ENCODE assay signal across 8 cellular contexts in genomic region chr5:76546497-76547102, GRCh38.
DNase-seq lines count a peak whose midpoint lies in the region; ATAC-seq and TF ChIP-seq lines count a peak whose summit lies in the region.

No MANE protein-coding gene starts in this region.

- CTCF ChIA-PET in activated CD8-positive, alpha-beta memory T cell treated with anti-CD3 and anti-CD28 coated beads, Interleukin-2, amount 10 ng/mL, durations not matched to agents 7 days and 5 days (lab: Charles Lee), result interaction anchor here (1.2 to 2.4 kb wide), 7 partner anchors 24 to 371 kb away, joined by 3 to 32 read pairs (median 4); partner anchors contain the start of gene IQGAP2

- H3K4me3 ChIP-seq in OCI-LY1 (ENCODE audit: low read depth, low read length, poor library complexity, severe bottlenecking) (no peak overlapping the region), aorta (ENCODE audit: low read length in 2 of 2) (no peak overlapping the region)

- intact Hi-C loops in aorta (cut with DNase I), result no loop called here

- no peak overlapping the region for H3K9ac ChIP-seq in OCI-LY1 (ENCODE audit: low read length)

- ATAC-seq in activated CD8-positive, alpha-beta memory T cell treated with anti-CD3 and anti-CD28 coated beads, Interleukin-2, amount 10 ng/mL, durations not matched to agents 7 days and 5 days, result no peak
- ATAC-seq in stimulated activated naive B cell treated with anti-CD40 and anti-IgM and Interleukin-4, amounts not matched to agents 10 μg/mL and 1 μg/mL and 100 μg/mL, for 72 hours (replicated peaks), result peak; percentile 55 to 59
- no peak for ATAC-seq in GM19023 (IDR thresholded peaks at IDR 0.05; ENCODE audit: unreplicated experiment)
- ATAC-seq in aorta (ENCODE audit: low FRiP score), result no peak

- H3K9me2 ChIP-seq in OCI-LY1 (ENCODE audit: low read depth, low read length), result no peaks in the 10 kb centered on the region

- H3K9me3 ChIP-seq in OCI-LY1 (ENCODE audit: low read length) (no peaks in the 10 kb centered on the region), aorta (ENCODE audit: control insufficient read depth, low read length) (peaks cover 3% of the 10 kb centered on the region)

- no peaks in the 10 kb centered on the region for H3K27me3 ChIP-seq in OCI-LY1 (ENCODE audit: insufficient read depth, low read length)
- no peaks in the 10 kb centered on the region for H3K27me3 ChIP-seq in aorta (ENCODE audit: control insufficient read depth in 1 of 2, insufficient read depth in 2 of 2, low read length in 1 of 2)

- H3K9me3 Mint-ChIP-seq in activated CD8-positive, alpha-beta memory T cell treated with anti-CD3 and anti-CD28 coated beads, Interleukin-2, amount 10 ng/mL, durations not matched to agents 7 days and 5 days (ENCODE audit: low read depth), result no peaks in the 10 kb centered on the region
- no peaks in the 10 kb centered on the region for H3K9me3 Mint-ChIP-seq in stimulated activated naive B cell treated with anti-CD40 and anti-IgM and Interleukin-4, amounts not matched to agents 10 μg/mL and 1 μg/mL and 100 μg/mL, for 72 hours

- DNase-seq in activated CD8-positive, alpha-beta memory T cell treated with anti-CD3 and anti-CD28 coated beads, Interleukin-2, amount 10 ng/mL, durations not matched to agents 7 days and 5 days, result no peak
- DNase-seq in activated CD8-positive, alpha-beta memory T cell treated with anti-CD3 and anti-CD28 coated beads, Interleukin-2, amount 50 U/mL, for 4 hours, result no peak
- peak; percentile 45 for DNase-seq in central memory CD4-positive, alpha-beta T cell
- DNase-seq in stimulated activated naive B cell treated with anti-CD40 and anti-IgM and Interleukin-4, amounts not matched to agents 10 μg/mL and 1 μg/mL and 100 μg/mL, for 72 hours, result peak; percentile 21
- DNase-seq in AG20443 (ENCODE audit: low spot score) (no peak), aorta (no peak)

- H3F3A ChIP-seq in OCI-LY1 (ENCODE audit: insufficient read depth, low read length), result no peaks in the 10 kb centered on the region

- 64 to 71% methylated on average over 8 of the region's 8 CpGs for WGBS in aorta, 2 donors

- peaks cover 12% of the 10 kb centered on the region for H3K36me3 Mint-ChIP-seq in activated CD8-positive, alpha-beta memory T cell treated with anti-CD3 and anti-CD28 coated beads, Interleukin-2, amount 10 ng/mL, durations not matched to agents 7 days and 5 days
- H3K36me3 Mint-ChIP-seq in stimulated activated naive B cell treated with anti-CD40 and anti-IgM and Interleukin-4, amounts not matched to agents 10 μg/mL and 1 μg/mL and 100 μg/mL, for 72 hours, result no peaks in the 10 kb centered on the region

- H4K20me1 ChIP-seq in OCI-LY1 (ENCODE audit: insufficient read depth, low read length), result no peaks in the 10 kb centered on the region

- no peaks in the 10 kb centered on the region for H3K79me2 ChIP-seq in OCI-LY1 (ENCODE audit: insufficient read depth, low read length)

- H3K4me1 ChIP-seq in OCI-LY1 (ENCODE audit: insufficient read depth, low read length, severe bottlenecking) (peaks cover 12% of the 10 kb centered on the region), aorta (ENCODE audit: control insufficient read depth in 1 of 2, insufficient read depth in 2 of 2, low read length in 2 of 2) (no peaks in the 10 kb centered on the region)

- peaks cover 80% of the 10 kb centered on the region for H3K4me1 Mint-ChIP-seq in activated CD8-positive, alpha-beta memory T cell treated with anti-CD3 and anti-CD28 coated beads, Interleukin-2, amount 10 ng/mL, durations not matched to agents 7 days and 5 days
- peaks cover 34 to 52% of the 10 kb centered on the region in 2 donors for H3K4me1 Mint-ChIP-seq in stimulated activated naive B cell treated with anti-CD40 and anti-IgM and Interleukin-4, amounts not matched to agents 10 μg/mL and 1 μg/mL and 100 μg/mL, for 72 hours

- H3K4me2 ChIP-seq in OCI-LY1 (ENCODE audit: low read length), result 0 out of 2 replicates have a peak overlapping the region, but pooled peaks have one; percentile 11

- peak overlapping the region; percentile 69 for H3K4me3 Mint-ChIP-seq in activated CD8-positive, alpha-beta memory T cell treated with anti-CD3 and anti-CD28 coated beads, Interleukin-2, amount 10 ng/mL, durations not matched to agents 7 days and 5 days
- peak overlapping the region; percentile 75 to 78 for H3K4me3 Mint-ChIP-seq in stimulated activated naive B cell treated with anti-CD40 and anti-IgM and Interleukin-4, amounts not matched to agents 10 μg/mL and 1 μg/mL and 100 μg/mL, for 72 hours

- no peak for TF ChIP-seq CTCF in OCI-LY1 (IDR thresholded peaks at IDR 0.05; ENCODE audit: low read length)

- H3K27ac ChIP-seq in OCI-LY1 (ENCODE audit: low read depth, low read length, poor library complexity, severe bottlenecking) (no peak overlapping the region), aorta (ENCODE audit: low read depth in 1 of 2, low read length in 2 of 2) (no peak overlapping the region)

- peak overlapping the region; percentile 98 for H3K27ac Mint-ChIP-seq in activated CD8-positive, alpha-beta memory T cell treated with anti-CD3 and anti-CD28 coated beads, Interleukin-2, amount 10 ng/mL, durations not matched to agents 7 days and 5 days
- H3K27ac Mint-ChIP-seq in stimulated activated naive B cell treated with anti-CD40 and anti-IgM and Interleukin-4, amounts not matched to agents 10 μg/mL and 1 μg/mL and 100 μg/mL, for 72 hours, result peak overlapping the region; percentile 91

- no peak overlapping the region for H2AFZ ChIP-seq in OCI-LY1 (ENCODE audit: low read length)

- H3K36me3 ChIP-seq in OCI-LY1 (ENCODE audit: insufficient read depth, low read length), result no peaks in the 10 kb centered on the region
- H3K36me3 ChIP-seq in aorta (ENCODE audit: control insufficient read depth in 1 of 2, insufficient read depth in 2 of 2, low read length in 1 of 2), result no peaks in the 10 kb centered on the region

- H3K27me3 Mint-ChIP-seq in activated CD8-positive, alpha-beta memory T cell treated with anti-CD3 and anti-CD28 coated beads, Interleukin-2, amount 10 ng/mL, durations not matched to agents 7 days and 5 days, result no peaks in the 10 kb centered on the region
- H3K27me3 Mint-ChIP-seq in stimulated activated naive B cell treated with anti-CD40 and anti-IgM and Interleukin-4, amounts not matched to agents 10 μg/mL and 1 μg/mL and 100 μg/mL, for 72 hours, result no peaks in the 10 kb centered on the region

Comparison
In these comparisons a context has a peak if more than half of its experiments do, and no peak if none do; other contexts are left out.
1. ATAC-seq: peak in stimulated activated naive B cell treated with anti-CD40 and anti-IgM and Interleukin-4, amounts not matched to agents 10 μg/mL and 1 μg/mL and 100 μg/mL, for 72 hours (2 of 2); none in activated CD8-positive, alpha-beta memory T cell treated with anti-CD3 and anti-CD28 coated beads, Interleukin-2, amount 10 ng/mL, durations not matched to agents 7 days and 5 days (single experiment), GM19023 (single experiment) and aorta (single experiment).
2. DNase-seq: peak in central memory CD4-positive, alpha-beta T cell (single experiment) and stimulated activated naive B cell treated with anti-CD40 and anti-IgM and Interleukin-4, amounts not matched to agents 10 μg/mL and 1 μg/mL and 100 μg/mL, for 72 hours (single experiment); none in activated CD8-positive, alpha-beta memory T cell treated with anti-CD3 and anti-CD28 coated beads, Interleukin-2, amount 10 ng/mL, durations not matched to agents 7 days and 5 days (single experiment), activated CD8-positive, alpha-beta memory T cell treated with anti-CD3 and anti-CD28 coated beads, Interleukin-2, amount 50 U/mL, for 4 hours (single experiment), AG20443 (single experiment) and aorta (0 of 2).